10 cellular contexts compared by ENCODE assay signal in the genomic region with DNA sequence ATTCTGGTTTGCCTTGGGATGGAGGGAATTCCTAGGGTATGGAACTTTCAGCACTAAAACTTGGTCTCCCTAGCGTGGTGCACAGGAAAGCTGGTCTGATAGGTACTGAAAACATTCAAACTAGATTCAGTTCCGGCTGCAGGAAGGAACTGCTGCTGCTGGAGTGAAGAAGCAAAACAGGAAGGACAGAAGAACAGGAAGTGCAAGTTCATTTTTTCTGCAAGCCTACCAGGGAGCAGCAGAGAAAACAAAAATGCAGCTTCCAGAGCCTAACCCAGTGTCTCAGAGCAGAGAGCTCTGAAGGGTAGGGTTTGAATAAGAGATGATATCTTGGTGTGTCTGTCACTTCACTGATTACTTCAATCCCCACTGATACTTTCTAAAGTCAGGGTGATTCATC.
DNase-seq lines count a peak whose midpoint lies in the region; ATAC-seq and TF ChIP-seq lines count a peak whose summit lies in the region.
"Had no signal": no experiment of that assay in that cellular context is flagged by ENCODE, and none has a peak within 500 bp of the region (broad histone marks: within the 10 kb centered on the region; RNA-seq: fewer than 3 reads in every experiment).

No MANE protein-coding gene starts in this region.

- ATAC-seq in stimulated activated naive CD8-positive, alpha-beta T cell treated with anti-CD3 and anti-CD28 coated beads, Interleukin-15, Interleukin-2, amounts not matched to agents 100 U/mL and 50 U/mL, for 24 hours, result peak; percentile 41

- H3K27me3 ChIP-seq in endodermal cell (ENCODE audit: control insufficient read depth, insufficient read depth, low read length, poor library complexity, severe bottlenecking), result no peaks in the 10 kb centered on the region

- no peaks in the 10 kb centered on the region for H3K4me1 ChIP-seq in endodermal cell (ENCODE audit: control insufficient read depth, insufficient read depth, low read length)

- no peak for TF ChIP-seq POLR2A in NB4 (IDR thresholded peaks at IDR 0.05; ENCODE audit: extremely low read depth, insufficient read length)

- no peaks in the 10 kb centered on the region for H3K27me3 Mint-ChIP-seq in activated naive CD8-positive, alpha-beta T cell
- H3K27me3 Mint-ChIP-seq in glutamatergic neuron (ENCODE audit: unreplicated experiment) (peaks cover 3% of the 10 kb centered on the region), endodermal cell (ENCODE audit: insufficient read depth) (no peaks in the 10 kb centered on the region)

- peaks cover 54% of the 10 kb centered on the region for H3K4me1 Mint-ChIP-seq in activated naive CD8-positive, alpha-beta T cell (ENCODE audit: low read depth)
- H3K4me1 Mint-ChIP-seq in glutamatergic neuron (ENCODE audit: low read depth, unreplicated experiment) (no peaks in the 10 kb centered on the region), endodermal cell (no peaks in the 10 kb centered on the region)

- no peak overlapping the region for H3K27ac ChIP-seq in endodermal cell (ENCODE audit: low read depth, low read length)

- H3K36me3 ChIP-seq in endodermal cell (ENCODE audit: control insufficient read depth, insufficient read depth, low read length), result no peaks in the 10 kb centered on the region

- DNase-seq in activated T-cell treated with anti-CD3 and anti-CD28 coated beads for 24 hours (ENCODE audit: low read depth), result peak; percentile 9
- DNase-seq in activated T-cell treated with anti-CD3 and anti-CD28 coated beads for 4 hours, result no peak
- DNase-seq in NB4 (ENCODE audit: low read depth), result peak; percentile 46
- no peak for DNase-seq in stimulated activated naive CD8-positive, alpha-beta T cell treated with anti-CD3 and anti-CD28 coated beads, Interleukin-15, Interleukin-2, amounts not matched to agents 100 U/mL and 50 U/mL, for 24 hours
- DNase-seq in glutamatergic neuron, result no peak
- DNase-seq in NK-92 treated with Interleukin-12 subunit alpha and Interleukin-12 subunit beta, amount 100 ng/mL, for 24 hours (lab: John Stamatoyannopoulos, UW), result no peak
- DNase-seq in endodermal cell, result no peak
- DNase-seq: NCI-H1092 treated with DMSO at 0.1 percent for 48 hours, T1000 had no signal

- H3K4me3 ChIP-seq in NB4 (ENCODE audit: low read depth, low read length) (no peak overlapping the region), endodermal cell (ENCODE audit: low read length) (no peak overlapping the region)

- TF ChIP-seq CTCF in NB4 (IDR thresholded peaks at IDR 0.05; ENCODE audit: low read depth, low read length) (no peak), glutamatergic neuron (IDR thresholded peaks at IDR 0.05; ENCODE audit: partially characterized antibody, unreplicated experiment) (no peak), endodermal cell (conservative IDR thresholded peaks at IDR 0.05) (no peak)

- H3K9me3 Mint-ChIP-seq in activated naive CD8-positive, alpha-beta T cell (ENCODE audit: low read depth), result peaks cover 9% of the 10 kb centered on the region
- peaks cover 2% of the 10 kb centered on the region for H3K9me3 Mint-ChIP-seq in glutamatergic neuron (ENCODE audit: unreplicated experiment)
- peaks cover 22% of the 10 kb centered on the region for H3K9me3 Mint-ChIP-seq in endodermal cell

- peak overlapping the region; percentile 89 for H3K27ac Mint-ChIP-seq in activated naive CD8-positive, alpha-beta T cell
- H3K27ac Mint-ChIP-seq in glutamatergic neuron (ENCODE audit: unreplicated experiment), result no peak overlapping the region
- no peak overlapping the region for H3K27ac Mint-ChIP-seq in endodermal cell

- H3K9ac ChIP-seq in endodermal cell (ENCODE audit: extremely low read depth, low read length, poor library complexity, severe bottlenecking), result no peak overlapping the region

- peak overlapping the region; percentile 28 for H3K4me3 Mint-ChIP-seq in activated naive CD8-positive, alpha-beta T cell
- H3K4me3 Mint-ChIP-seq in glutamatergic neuron (ENCODE audit: unreplicated experiment) (no peak overlapping the region), endodermal cell (no peak overlapping the region)

- H3K36me3 Mint-ChIP-seq in activated naive CD8-positive, alpha-beta T cell, result peaks cover 10% of the 10 kb centered on the region
- H3K36me3 Mint-ChIP-seq in glutamatergic neuron (ENCODE audit: unreplicated experiment) (peaks cover 4% of the 10 kb centered on the region), endodermal cell (ENCODE audit: low read depth) (no peaks in the 10 kb centered on the region)

- peaks cover 29% of the 10 kb centered on the region for H3K9me3 ChIP-seq in endodermal cell (ENCODE audit: control insufficient read depth, low read length)

- 85 to 95% methylated on average over 2 of the region's 2 CpGs for WGBS in endodermal cell (ENCODE audit: insufficient coverage in 1 of 2, insufficient read length in 1 of 2), 2 experiments

Comparison
In these comparisons a context has a peak if more than half of its experiments do, and no peak if none do; other contexts are left out.
1. DNase-seq: peak in activated T-cell treated with anti-CD3 and anti-CD28 coated beads for 24 hours (single experiment) and NB4 (single experiment); none in activated T-cell treated with anti-CD3 and anti-CD28 coated beads for 4 hours (single experiment), stimulated activated naive CD8-positive, alpha-beta T cell treated with anti-CD3 and anti-CD28 coated beads, Interleukin-15, Interleukin-2, amounts not matched to agents 100 U/mL and 50 U/mL, for 24 hours (single experiment), glutamatergic neuron (single experiment), NK-92 treated with Interleukin-12 subunit alpha and Interleukin-12 subunit beta, amount 100 ng/mL, for 24 hours (single experiment) and endodermal cell (single experiment).